ENCODE assay signal across 7 cellular contexts in genomic region chr19:42683917-42684513, GRCh38. TPM values are rescaled to one million over a fixed set of nuclear protein-coding genes. Genes with fewer than 3 reads are reported as not detected.
DNase-seq lines count a peak whose midpoint lies in the region; FAIRE-seq and TF ChIP-seq lines count a peak whose summit lies in the region.

No MANE protein-coding gene starts in this region.

- peak; percentile 18 for DNase-seq in Daoy (ENCODE audit: low read depth)
- DNase-seq in HS-5 (ENCODE audit: low read depth) = peak; percentile 13
- peak; percentile 20 for DNase-seq in astrocyte of the spinal cord (ENCODE audit: low read depth, low spot score)
- peak; percentile 7 for DNase-seq in mesenchymal stem cell
- no peak for DNase-seq in effector memory CD4-positive, alpha-beta T cell
- DNase-seq in urothelium cell line (ENCODE audit: low spot score) = no peak
- DNase-seq in SKM-1 (lab: John Stamatoyannopoulos, UW; ENCODE audit: unreplicated experiment) = no peak

- no peak overlapping the region for H3K4me2 ChIP-seq in mesenchymal stem cell (ENCODE audit: low read length, poor library complexity, severe bottlenecking)

- no peak for FAIRE-seq in urothelium cell line (lab: Jason Lieb, UNC)

- H3K27ac ChIP-seq in mesenchymal stem cell (ENCODE audit: low read length, poor library complexity, severe bottlenecking) = no peak overlapping the region
- H3K27ac ChIP-seq in effector memory CD4-positive, alpha-beta T cell (ENCODE audit: insufficient read depth, low read length, poor library complexity, severe bottlenecking) = no peak overlapping the region

- peaks cover 16% of the 10 kb centered on the region for H3K9me3 ChIP-seq in mesenchymal stem cell (ENCODE audit: control insufficient read depth, low read length)
- peaks cover 11% of the 10 kb centered on the region for H3K9me3 ChIP-seq in effector memory CD4-positive, alpha-beta T cell (ENCODE audit: control insufficient read depth, low read length)

- no peak overlapping the region for H3K14ac ChIP-seq in mesenchymal stem cell (ENCODE audit: low read length in 2 of 2)

- H3K79me1 ChIP-seq in mesenchymal stem cell (replicated peaks; ENCODE audit: low read length, poor library complexity, severe bottlenecking) = no peaks in the 10 kb centered on the region

- 96% methylated on average over 1 of the region's 2 CpGs for WGBS in mesenchymal stem cell

- H3K4ac ChIP-seq in mesenchymal stem cell (ENCODE audit: low read depth in 1 of 2, low read length in 2 of 2) = no peak overlapping the region

- H2BK15ac ChIP-seq in mesenchymal stem cell (ENCODE audit: low read depth, poor library complexity, severe bottlenecking) = no peak overlapping the region

- no peak overlapping the region for H3K18ac ChIP-seq in mesenchymal stem cell (ENCODE audit: low read depth in 1 of 2, low read length in 2 of 2)

- H4K91ac ChIP-seq in mesenchymal stem cell (ENCODE audit: low read length) = no peak overlapping the region

- no peak overlapping the region for H2BK5ac ChIP-seq in mesenchymal stem cell (ENCODE audit: low read depth, low read length, poor library complexity, severe bottlenecking)

- H3K9ac ChIP-seq in mesenchymal stem cell (ENCODE audit: low read length) = no peak overlapping the region

- TF ChIP-seq CTCF in astrocyte of the spinal cord (IDR thresholded peaks at IDR 0.05; ENCODE audit: low read depth, low read length) = peak; percentile 66

- H2AFZ ChIP-seq in mesenchymal stem cell (ENCODE audit: low read depth, low read length) = no peak overlapping the region

- in situ Hi-C loops in astrocyte of the spinal cord (cut with HindIII; ENCODE audit: low sequenced_read_pairs) = no loop called here

- H2BK12ac ChIP-seq in mesenchymal stem cell (ENCODE audit: low read length in 2 of 2) = no peak overlapping the region

- H3K27me3 ChIP-seq in mesenchymal stem cell (ENCODE audit: control insufficient read depth in 1 of 2, insufficient read depth in 1 of 2, low read length in 2 of 2) = peaks cover 0 to 6% of the 10 kb centered on the region in 2 experiments
- no peaks in the 10 kb centered on the region for H3K27me3 ChIP-seq in effector memory CD4-positive, alpha-beta T cell (replicated peaks; ENCODE audit: control insufficient read depth, insufficient read depth, low read length, poor library complexity, severe bottlenecking)

- no peak overlapping the region for H2BK120ac ChIP-seq in mesenchymal stem cell (ENCODE audit: low read depth, low read length)

- H3K23ac ChIP-seq in mesenchymal stem cell (ENCODE audit: low read length in 2 of 2) = no peak overlapping the region

- H3K36me3 ChIP-seq in mesenchymal stem cell (ENCODE audit: control insufficient read depth in 1 of 2, insufficient read depth in 2 of 2, low read depth in 1 of 2, low read length in 2 of 2) = no peaks in the 10 kb centered on the region
- no peaks in the 10 kb centered on the region for H3K36me3 ChIP-seq in effector memory CD4-positive, alpha-beta T cell (ENCODE audit: control insufficient read depth, insufficient read depth, low read length)

- H3K4me3 ChIP-seq in astrocyte of the spinal cord (ENCODE audit: low read depth, low read length) (no peak overlapping the region), mesenchymal stem cell (ENCODE audit: insufficient read depth in 1 of 2, low read depth in 1 of 2, low read length in 2 of 2) (no peak overlapping the region)
- H3K4me3 ChIP-seq in effector memory CD4-positive, alpha-beta T cell (ENCODE audit: insufficient read depth, low read depth, low read length, poor library complexity, severe bottlenecking) = no peak overlapping the region

- H3K4me1 ChIP-seq in mesenchymal stem cell (ENCODE audit: control insufficient read depth, insufficient read depth, low read depth, low read length) = no peaks in the 10 kb centered on the region
- no peaks in the 10 kb centered on the region for H3K4me1 ChIP-seq in effector memory CD4-positive, alpha-beta T cell (ENCODE audit: control insufficient read depth, insufficient read depth, low read length, poor library complexity, severe bottlenecking)

- no peak overlapping the region for H2AK5ac ChIP-seq in mesenchymal stem cell (ENCODE audit: low read length, severe bottlenecking)

- no peak overlapping the region for H4K8ac ChIP-seq in mesenchymal stem cell (ENCODE audit: low read length)

RNA-seq across cellular contexts. Expression of gene PSG3, which starts 56.3 kb away (rescaled TPM):
- not detected in 2 replicates for total RNA-seq in Daoy (2014; rRNA removed; shearing (Covaris generic))
- polyA plus RNA-seq in mesenchymal stem cell (2013, experiment 1 of 2) = not detected
- polyA plus RNA-seq in mesenchymal stem cell (2013, experiment 2 of 2) = not detected

Comparison
In these comparisons a context has a peak if more than half of its experiments do, and no peak if none do; other contexts are left out.
1. DNase-seq: peak in Daoy (single experiment), HS-5 (single experiment), astrocyte of the spinal cord (single experiment) and mesenchymal stem cell (single experiment); none in effector memory CD4-positive, alpha-beta T cell (0 of 3), urothelium cell line (single experiment) and SKM-1 (single experiment).